In the genomic region with DNA sequence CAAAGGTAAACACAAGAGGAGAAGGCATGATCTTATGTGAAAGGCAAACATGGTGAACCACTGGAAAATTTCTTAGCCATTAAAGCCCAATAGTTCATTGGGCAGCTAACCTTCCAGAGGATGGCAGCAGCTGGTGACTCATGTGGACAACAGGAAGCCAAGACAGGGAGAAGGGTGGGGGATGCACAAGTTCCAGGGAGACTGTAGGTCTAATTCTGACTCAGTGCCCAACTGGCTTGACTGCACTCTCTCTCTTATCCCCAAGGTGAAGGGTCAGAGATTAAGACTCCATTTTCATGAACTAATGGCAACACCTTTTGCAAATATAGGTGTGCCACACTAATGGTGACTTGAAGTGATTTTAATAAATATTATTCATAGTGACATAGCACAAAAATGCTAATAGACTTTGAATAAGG, we compare ENCODE assay signal across 13 cellular contexts. TPM values are rescaled to one million over a fixed set of nuclear protein-coding genes. Genes with fewer than 3 reads are reported as not detected.
DNase-seq lines count a peak whose midpoint lies in the region; ATAC-seq and TF ChIP-seq lines count a peak whose summit lies in the region.
"Had no signal": no experiment of that assay in that cellular context is flagged by ENCODE, and none has a peak within 500 bp of the region (broad histone marks: within the 10 kb centered on the region; RNA-seq: fewer than 3 reads in every experiment).

No MANE protein-coding gene starts in this region.

- H3K4me1 ChIP-seq in mesenchymal stem cell (ENCODE audit: control insufficient read depth, insufficient read depth, low read depth, low read length) (peaks cover 2% of the 10 kb centered on the region), prostate gland (replicated peaks) (no peaks in the 10 kb centered on the region)

- H3K14ac ChIP-seq in mesenchymal stem cell (ENCODE audit: low read length in 2 of 2): no peak overlapping the region

- H3K4ac ChIP-seq in mesenchymal stem cell (ENCODE audit: low read depth in 1 of 2, low read length in 2 of 2): no peak overlapping the region

- no peak for ATAC-seq in HG02870 (IDR thresholded peaks at IDR 0.05; ENCODE audit: unreplicated experiment)
- ATAC-seq: activated CD8-positive, alpha-beta T cell treated with anti-CD3 and anti-CD28 coated beads for 36 hours; natural killer cell had no signal

- H3K36me3 ChIP-seq in MG63 (no peaks in the 10 kb centered on the region), mesenchymal stem cell (ENCODE audit: control insufficient read depth in 1 of 2, insufficient read depth in 2 of 2, low read depth in 1 of 2, low read length in 2 of 2) (no peaks in the 10 kb centered on the region), prostate gland (no peaks in the 10 kb centered on the region)

- DNase-seq in Caki2 (ENCODE audit: low read depth): peak; percentile 63
- peak; percentile 80 for DNase-seq in MG63
- DNase-seq in epithelial cell of esophagus (ENCODE audit: low read depth): peak; percentile 94
- peak; percentile 13 for DNase-seq in mesenchymal stem cell
- no peak for DNase-seq in NCI-H187 (lab: John Stamatoyannopoulos, UW)
- DNase-seq in prostate gland (ENCODE audit: low spot score): no peak
- DNase-seq in stimulated activated CD4-positive, alpha-beta T cell treated with anti-CD3 and anti-CD28 coated beads, Interleukin-2, amount 100 ng/mL, for 48 hours: no peak
- DNase-seq: activated CD8-positive, alpha-beta T cell treated with anti-CD3 and anti-CD28 coated beads for 36 hours; activated naive CD4-positive, alpha-beta T cell treated with anti-CD3 and anti-CD28 coated beads, Interleukin-2, amount 10 ng/mL, durations not matched to agents 7 days and 5 days; natural killer cell; NCI-H1417 treated with DMSO at 0.1 percent for 48 hours had no signal

- H2BK5ac ChIP-seq in mesenchymal stem cell (ENCODE audit: low read depth, low read length, poor library complexity, severe bottlenecking): no peak overlapping the region

- peak overlapping the region; percentile 72 for H3K9ac ChIP-seq in mesenchymal stem cell (ENCODE audit: low read length)

- no peak overlapping the region for H4K91ac ChIP-seq in mesenchymal stem cell (ENCODE audit: low read length)

- H3K27ac ChIP-seq in mesenchymal stem cell (ENCODE audit: low read length, poor library complexity, severe bottlenecking) (no peak overlapping the region), prostate gland (no peak overlapping the region)

- no peaks in the 10 kb centered on the region for H3K79me1 ChIP-seq in mesenchymal stem cell (replicated peaks; ENCODE audit: low read length, poor library complexity, severe bottlenecking)

- in situ Hi-C loops in Caki2 (cut with HindIII; ENCODE audit: low pct_unique_long_range_greater_than_20kb, low sequenced_read_pairs): no loop called here

- no peak for TF ChIP-seq POLR2A in prostate gland (IDR thresholded peaks at IDR 0.05)

- TF ChIP-seq CTCF in epithelial cell of esophagus (IDR thresholded peaks at IDR 0.05; ENCODE audit: insufficient read depth, low read depth, low read length, missing control alignments): no peak
- TF ChIP-seq CTCF in prostate gland (IDR thresholded peaks at IDR 0.05): no peak

- no peak overlapping the region for H4K8ac ChIP-seq in mesenchymal stem cell (ENCODE audit: low read length)

- no peak overlapping the region for H3K18ac ChIP-seq in mesenchymal stem cell (ENCODE audit: low read depth in 1 of 2, low read length in 2 of 2)

- no peak overlapping the region for H3K4me3 ChIP-seq in MG63
- no peak overlapping the region for H3K4me3 ChIP-seq in epithelial cell of esophagus (ENCODE audit: low read length)
- H3K4me3 ChIP-seq in mesenchymal stem cell (ENCODE audit: insufficient read depth in 1 of 2, low read depth in 1 of 2, low read length in 2 of 2): peak overlapping the region in 1 of 2 experiments; percentile 16
- no peak overlapping the region for H3K4me3 ChIP-seq in prostate gland
- H3K4me3 ChIP-seq: smooth muscle cell had no signal

- no peak overlapping the region for H3K23ac ChIP-seq in mesenchymal stem cell (ENCODE audit: low read length in 2 of 2)

- H3K27me3 ChIP-seq in MG63 (no peaks in the 10 kb centered on the region), mesenchymal stem cell (ENCODE audit: control insufficient read depth in 1 of 2, insufficient read depth in 1 of 2, low read length in 2 of 2) (peaks cover 0 to 15% of the 10 kb centered on the region in 2 experiments), prostate gland (replicated peaks; ENCODE audit: insufficient read depth) (no peaks in the 10 kb centered on the region)

- H2BK120ac ChIP-seq in mesenchymal stem cell (ENCODE audit: low read depth, low read length): no peak overlapping the region

- H2BK15ac ChIP-seq in mesenchymal stem cell (ENCODE audit: low read depth, poor library complexity, severe bottlenecking): no peak overlapping the region

- H2AK5ac ChIP-seq in mesenchymal stem cell (ENCODE audit: low read length, severe bottlenecking): no peak overlapping the region

- no peak overlapping the region for H2AFZ ChIP-seq in mesenchymal stem cell (ENCODE audit: low read depth, low read length)

- intact Hi-C loops in prostate gland (cut with DNase I): no loop called here

- no peak overlapping the region for H2BK12ac ChIP-seq in mesenchymal stem cell (ENCODE audit: low read length in 2 of 2)

- H3K9me3 ChIP-seq in MG63 (no peaks in the 10 kb centered on the region), mesenchymal stem cell (ENCODE audit: control insufficient read depth, low read length) (no peaks in the 10 kb centered on the region), prostate gland (no peaks in the 10 kb centered on the region)

- H3K4me2 ChIP-seq in mesenchymal stem cell (ENCODE audit: low read length, poor library complexity, severe bottlenecking): no peak overlapping the region
- H3K4me2 ChIP-seq: smooth muscle cell had no signal

RNA-seq across cellular contexts. Expression of gene SLC35B4, which starts 47.9 kb away (rescaled TPM):
- 8.5 and 24.8 TPM in 2 replicates for total RNA-seq in Caki2 (2014; rRNA removed; shearing (Covaris generic); ENCODE audit: low replicate concordance)
- total RNA-seq in MG63 (2014; rRNA removed; shearing (Covaris generic); ENCODE audit: low replicate concordance): 5.3 and 6.5 TPM in 2 replicates
- 20.3 TPM for polyA plus RNA-seq in mesenchymal stem cell (2013, experiment 1 of 2)
- 20.1 TPM for polyA plus RNA-seq in mesenchymal stem cell (2013, experiment 2 of 2)
- 10 to 100 TPM in 1 of 2 donors, 1 to 10 TPM in 1; 6.4 to 20.6 TPM for total RNA-seq in prostate gland

Comparison
In these comparisons a context has a peak if more than half of its experiments do, and no peak if none do; other contexts are left out.
1. DNase-seq: peak in Caki2 (single experiment), MG63 (single experiment), epithelial cell of esophagus (single experiment) and mesenchymal stem cell (single experiment); none in NCI-H187 (0 of 2), prostate gland (single experiment) and stimulated activated CD4-positive, alpha-beta T cell treated with anti-CD3 and anti-CD28 coated beads, Interleukin-2, amount 100 ng/mL, for 48 hours (0 of 2).